11 cellular contexts compared by ENCODE assay signal in genomic region chr16:30376508-30376907, GRCh38. TPM values are rescaled to one million over a fixed set of nuclear protein-coding genes. Genes with fewer than 3 reads are reported as not detected.
DNase-seq lines count a peak whose midpoint lies in the region; ATAC-seq and TF ChIP-seq lines count a peak whose summit lies in the region.
"Had no signal": no experiment of that assay in that cellular context is flagged by ENCODE, and none has a peak within 500 bp of the region (broad histone marks: within the 10 kb centered on the region; RNA-seq: fewer than 3 reads in every experiment).

No MANE protein-coding gene starts in this region.

- H3K4me1 ChIP-seq in tibial artery = peaks cover 0 to 27% (median 15%) of the 10 kb centered on the region in 4 donors

- no peak for ATAC-seq in activated T-cell treated with anti-CD3 and anti-CD28 coated beads, Interleukin-2, amount 50 U/mL, for 72 hours (replicated peaks in 1 of 2)
- ATAC-seq in HG03159 (IDR thresholded peaks at IDR 0.05; ENCODE audit: unreplicated experiment) = no peak

- H3K36me3 Mint-ChIP-seq in activated T-cell treated with anti-CD3 and anti-CD28 coated beads, Interleukin-2, amount 50 U/mL, for 72 hours (ENCODE audit: insufficient read depth in 2 of 2) = peaks cover 9 to 11% of the 10 kb centered on the region in 2 donors
- H3K36me3 Mint-ChIP-seq in activated naive CD8-positive, alpha-beta T cell = peaks cover 6% of the 10 kb centered on the region

- H3K4me3 ChIP-seq in tibial artery = no peak overlapping the region

- no peaks in the 10 kb centered on the region for H3K36me3 ChIP-seq in tibial artery

- DNase-seq in activated T-cell treated with anti-CD3 and anti-CD28 coated beads, Interleukin-2, amount 50 U/mL, for 72 hours = no peak
- DNase-seq in activated T-cell treated with anti-CD3 and anti-CD28 coated beads for 4 hours (no peak), myocyte (ENCODE audit: low read depth) (peak; percentile 55), tibial artery (peak in 1 of 2 donors; percentile 64), SW480 (ENCODE audit: low spot score) (no peak), NAMALWA (ENCODE audit: low spot score) (no peak)
- DNase-seq: SW 1271, testis had no signal

- peaks cover 48% of the 10 kb centered on the region for H3K4me1 Mint-ChIP-seq in activated T-cell treated with anti-CD3 and anti-CD28 coated beads, Interleukin-2, amount 50 U/mL, for 72 hours (ENCODE audit: low read depth)
- H3K4me1 Mint-ChIP-seq in activated naive CD8-positive, alpha-beta T cell (ENCODE audit: low read depth) = peaks cover 42% of the 10 kb centered on the region

- no peaks in the 10 kb centered on the region for H3K27me3 ChIP-seq in tibial artery
- H3K27me3 ChIP-seq: testis had no signal

- peak overlapping the region; percentile 99 to 100 for H3K27ac ChIP-seq in tibial artery

- H3K9me3 Mint-ChIP-seq in activated T-cell treated with anti-CD3 and anti-CD28 coated beads, Interleukin-2, amount 50 U/mL, for 72 hours = peaks cover 0 to 2% of the 10 kb centered on the region in 2 donors
- no peaks in the 10 kb centered on the region for H3K9me3 Mint-ChIP-seq in activated naive CD8-positive, alpha-beta T cell (ENCODE audit: low read depth)

- no peaks in the 10 kb centered on the region for H3K27me3 Mint-ChIP-seq in activated T-cell treated with anti-CD3 and anti-CD28 coated beads, Interleukin-2, amount 50 U/mL, for 72 hours (ENCODE audit: low read depth)
- no peaks in the 10 kb centered on the region for H3K27me3 Mint-ChIP-seq in activated naive CD8-positive, alpha-beta T cell

- intact Hi-C loops in tibial artery (cut with DNase I; ENCODE audit: low total_unique reads) = no loop called here

- no peaks in the 10 kb centered on the region for H3K9me3 ChIP-seq in tibial artery
- H3K9me3 ChIP-seq: testis had no signal

- H3K27ac Mint-ChIP-seq in activated T-cell treated with anti-CD3 and anti-CD28 coated beads, Interleukin-2, amount 50 U/mL, for 72 hours = peak overlapping the region; percentile 40
- H3K27ac Mint-ChIP-seq in activated naive CD8-positive, alpha-beta T cell = peak overlapping the region; percentile 99

- no peak for TF ChIP-seq CTCF in tibial artery (IDR thresholded peaks at IDR 0.05)

- peak overlapping the region in 1 of 2 donors; percentile 92 for H3K4me3 Mint-ChIP-seq in activated T-cell treated with anti-CD3 and anti-CD28 coated beads, Interleukin-2, amount 50 U/mL, for 72 hours
- peak overlapping the region; percentile 94 for H3K4me3 Mint-ChIP-seq in activated naive CD8-positive, alpha-beta T cell

RNA-seq across cellular contexts. Expression of gene MYL11, which starts 1.9 kb away (rescaled TPM):
- 1 to 10 TPM in 1 of 2 donors, not detected in 1; 2.0 TPM for total RNA-seq in activated T-cell treated with anti-CD3 and anti-CD28 coated beads, Interleukin-2, amount 50 U/mL, for 72 hours
- 6,226 and 7,274 TPM in 2 replicates for total RNA-seq in myocyte
- 6,177 TPM for polyA plus RNA-seq in myocyte (2012)
- total RNA-seq: NCI-H460 had no signal

RNA-seq across cellular contexts. Expression of gene SEPTIN1, which starts 5.9 kb away (rescaled TPM):
- 100 to 1,000 TPM; 223 to 233 TPM for total RNA-seq in activated T-cell treated with anti-CD3 and anti-CD28 coated beads, Interleukin-2, amount 50 U/mL, for 72 hours
- total RNA-seq in myocyte = 0.13 TPM in 1 of 2 replicates, not detected in the other
- polyA plus RNA-seq in myocyte (2012) = 2.9 TPM
- total RNA-seq: NCI-H460 had no signal

RNA-seq across cellular contexts. Expression of gene TBC1D10B, which starts 6.2 kb away (rescaled TPM):
- 10 to 100 TPM; 48.0 to 50.7 TPM for total RNA-seq in activated T-cell treated with anti-CD3 and anti-CD28 coated beads, Interleukin-2, amount 50 U/mL, for 72 hours
- 40.3 and 50.5 TPM in 2 replicates for total RNA-seq in myocyte
- 40.4 TPM for polyA plus RNA-seq in myocyte (2012)

RNA-seq across cellular contexts. Expression of gene ZNF48, which starts 18.7 kb away (rescaled TPM):
- 10 to 100 TPM; 10.5 to 13.1 TPM for total RNA-seq in activated T-cell treated with anti-CD3 and anti-CD28 coated beads, Interleukin-2, amount 50 U/mL, for 72 hours
- 13.2 and 20.8 TPM in 2 replicates for total RNA-seq in myocyte
- polyA plus RNA-seq in myocyte (2012) = 7.8 TPM

RNA-seq across cellular contexts. Expression of gene CD2BP2, which starts 21.4 kb away (rescaled TPM):
- 10 to 100 TPM; 61.9 to 63.5 TPM for total RNA-seq in activated T-cell treated with anti-CD3 and anti-CD28 coated beads, Interleukin-2, amount 50 U/mL, for 72 hours
- total RNA-seq in myocyte = 41.1 and 51.1 TPM in 2 replicates
- 69.6 TPM for polyA plus RNA-seq in myocyte (2012)

Comparison
In these comparisons a context has a peak if more than half of its experiments do, and no peak if none do; other contexts are left out.
1. RNA of gene MYL11, which starts 1.9 kb away (total RNA-seq): 6,226 to 7,274 TPM in myocyte; 2.0 TPM in activated T-cell treated with anti-CD3 and anti-CD28 coated beads, Interleukin-2, amount 50 U/mL, for 72 hours; every median in the first group is over 1,000 times any median in the second.
2. RNA of gene SEPTIN1, which starts 5.9 kb away (total RNA-seq): 223 to 233 TPM in activated T-cell treated with anti-CD3 and anti-CD28 coated beads, Interleukin-2, amount 50 U/mL, for 72 hours; 0.13 TPM in myocyte; every median in the first group is over 100 times any median in the second.